In the genomic region with DNA sequence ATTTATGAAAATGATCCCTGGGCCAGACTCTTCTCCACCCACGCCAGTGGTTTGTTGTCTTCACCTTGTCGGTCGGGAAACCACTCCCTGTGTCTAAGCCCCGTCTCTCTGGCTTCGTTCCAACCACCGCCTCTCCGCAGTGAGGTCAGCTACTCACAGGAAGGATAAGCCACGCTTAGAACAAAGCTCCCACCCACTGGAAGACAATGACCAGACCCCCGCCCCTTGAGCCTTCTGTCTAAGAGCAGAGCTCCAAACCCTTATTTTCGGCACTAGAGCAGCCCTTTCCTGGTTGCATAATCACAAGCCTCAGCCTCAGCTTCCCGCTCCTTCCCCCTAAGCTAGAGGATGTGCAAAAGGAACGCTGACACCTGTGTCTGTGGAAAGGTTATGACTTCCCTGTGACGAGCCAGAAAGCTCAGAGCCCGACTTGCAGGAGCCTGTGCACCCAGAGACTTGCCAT, we compare ENCODE assay signal across 8 cellular contexts.
DNase-seq lines count a peak whose midpoint lies in the region; ATAC-seq and TF ChIP-seq lines count a peak whose summit lies in the region.

No MANE protein-coding gene starts in this region.

- no peak for TF ChIP-seq CTCF in GM10248 (IDR thresholded peaks at IDR 0.05; ENCODE audit: control extremely low read depth, extremely low read depth, low read depth, missing control alignments)

- POLR2A ChIA-PET in GM10248 (lab: Yijun Ruan, JAX), result no interaction called here

- H3K4me3 ChIP-seq in right cardiac atrium (ENCODE audit: low read length), result no peak overlapping the region

- peak overlapping the region; percentile 80 for H3K27ac ChIP-seq in right cardiac atrium (ENCODE audit: low read length)

- H3K27me3 ChIP-seq in right cardiac atrium (ENCODE audit: control insufficient read depth, insufficient read depth), result no peaks in the 10 kb centered on the region

- CTCF ChIA-PET in GM10248 (lab: Yijun Ruan, JAX), result no interaction called here

- H3K9me3 ChIP-seq in right cardiac atrium (ENCODE audit: control insufficient read depth, low read length), result no peaks in the 10 kb centered on the region

- intact Hi-C loops in right cardiac atrium (cut with DNase I), result loop anchor here in 2 of 4 donors (10.0 kb wide), 1 partner anchor 114 kb away; a partner anchor contains a TSS

- DNase-seq in GM10248 (ENCODE audit: extremely low spot score) (peak; percentile 56), NCI-H774 (lab: John Stamatoyannopoulos, UW) (peak; percentile 4), right cardiac atrium (peak; percentile 89 to 93 (median 92)), GOT3 (lab: John Stamatoyannopoulos, UW) (no peak), GM19240 (ENCODE audit: insufficient read length, low spot score) (no peak)
- peak; percentile 82 for DNase-seq in activated effector memory CD4-positive, alpha-beta T cell treated with anti-CD3 and anti-CD28 coated beads, Interleukin-2, amount 50 U/mL, for 16 hours
- DNase-seq in stimulated activated CD4-positive, alpha-beta T cell treated with anti-CD3 and anti-CD28 coated beads, Interleukin-4, amount 100 ng/mL, for 24 hours, result peak; percentile 68

- H3K4me1 ChIP-seq in right cardiac atrium (ENCODE audit: control insufficient read depth, insufficient read depth, low read length), result peaks cover 47% of the 10 kb centered on the region

- 30% methylated on average over 14 of the region's 14 CpGs for WGBS in right cardiac atrium

- peak; percentile 18 to 54 for ATAC-seq in right cardiac atrium
- no peak for ATAC-seq in GM21390 (IDR thresholded peaks at IDR 0.05; ENCODE audit: unreplicated experiment)

Comparison
In these comparisons a context has a peak if more than half of its experiments do, and no peak if none do; other contexts are left out.
1. DNase-seq: peak in GM10248 (single experiment), NCI-H774 (single experiment), activated effector memory CD4-positive, alpha-beta T cell treated with anti-CD3 and anti-CD28 coated beads, Interleukin-2, amount 50 U/mL, for 16 hours (single experiment), right cardiac atrium (3 of 3) and stimulated activated CD4-positive, alpha-beta T cell treated with anti-CD3 and anti-CD28 coated beads, Interleukin-4, amount 100 ng/mL, for 24 hours (single experiment); none in GOT3 (single experiment) and GM19240 (single experiment).